8 cellular contexts compared by ENCODE assay signal in genomic region chr4:140149851-140150635, GRCh38. TPM values are rescaled to one million over a fixed set of nuclear protein-coding genes. Genes with fewer than 3 reads are reported as not detected.
DNase-seq lines count a peak whose midpoint lies in the region; ATAC-seq and TF ChIP-seq lines count a peak whose summit lies in the region.

No MANE protein-coding gene starts in this region.

- H3K27me3 Mint-ChIP-seq in activated naive CD8-positive, alpha-beta T cell treated with anti-CD3 and anti-CD28 coated beads, Interleukin-2, amount 10 ng/mL, durations not matched to agents 7 days and 5 days = peaks cover 8% of the 10 kb centered on the region
- no peaks in the 10 kb centered on the region for H3K27me3 Mint-ChIP-seq in type B pancreatic cell

- H3K4me2 ChIP-seq in KMS-11 (peak overlapping the region; percentile 75), osteoblast (ENCODE audit: insufficient read depth, low read length) (peak overlapping the region; percentile 98)

- H3K4me1 Mint-ChIP-seq in activated naive CD8-positive, alpha-beta T cell treated with anti-CD3 and anti-CD28 coated beads, Interleukin-2, amount 10 ng/mL, durations not matched to agents 7 days and 5 days = peaks cover 28% of the 10 kb centered on the region
- H3K4me1 Mint-ChIP-seq in type B pancreatic cell (ENCODE audit: unreplicated experiment) = peaks cover 30% of the 10 kb centered on the region

- H3K9me3 Mint-ChIP-seq in activated naive CD8-positive, alpha-beta T cell treated with anti-CD3 and anti-CD28 coated beads, Interleukin-2, amount 10 ng/mL, durations not matched to agents 7 days and 5 days = no peaks in the 10 kb centered on the region
- no peaks in the 10 kb centered on the region for H3K9me3 Mint-ChIP-seq in type B pancreatic cell

- H3K27ac Mint-ChIP-seq in activated naive CD8-positive, alpha-beta T cell treated with anti-CD3 and anti-CD28 coated beads, Interleukin-2, amount 10 ng/mL, durations not matched to agents 7 days and 5 days = peak overlapping the region; percentile 93
- H3K27ac Mint-ChIP-seq in type B pancreatic cell = peak overlapping the region; percentile 97

- POLR2A ChIA-PET in activated naive CD8-positive, alpha-beta T cell treated with anti-CD3 and anti-CD28 coated beads, Interleukin-2, amount 10 ng/mL, durations not matched to agents 7 days and 5 days (lab: Charles Lee) = interaction anchor here (0.6 to 7.0 kb wide), 17 partner anchors 9 to 273 kb away, joined by 3 to 59 read pairs (median 4); no protein-coding TSS in a partner anchor

- peak overlapping the region; percentile 71; the same call in 1 of the 2 replicates for H3K9ac ChIP-seq in KMS-11

- H3K36me3 Mint-ChIP-seq in activated naive CD8-positive, alpha-beta T cell treated with anti-CD3 and anti-CD28 coated beads, Interleukin-2, amount 10 ng/mL, durations not matched to agents 7 days and 5 days = no peaks in the 10 kb centered on the region
- peaks cover 2% of the 10 kb centered on the region for H3K36me3 Mint-ChIP-seq in type B pancreatic cell

- H3K9me3 ChIP-seq in osteoblast (ENCODE audit: low read depth, low read length) = no peaks in the 10 kb centered on the region

- H3K27ac ChIP-seq in KMS-11 = peak overlapping the region; percentile 64
- peak overlapping the region; percentile 15 for H3K27ac ChIP-seq in osteoblast (ENCODE audit: low read depth, low read length)

- peak; percentile 15 for ATAC-seq in activated naive CD8-positive, alpha-beta T cell treated with anti-CD3 and anti-CD28 coated beads, Interleukin-2, amount 10 ng/mL, durations not matched to agents 7 days and 5 days (ENCODE audit: low read depth)
- peak; percentile 15 for ATAC-seq in Right ventricle myocardium superior (ENCODE audit: poor library complexity)

- H3K79me2 ChIP-seq in KMS-11 (ENCODE audit: insufficient read depth, low read depth) = no peaks in the 10 kb centered on the region
- H3K79me2 ChIP-seq in osteoblast (ENCODE audit: insufficient read depth, low read length) = no peaks in the 10 kb centered on the region

- intact Hi-C loops in Right ventricle myocardium superior (cut with DNase I) = loop anchor here (5.0 to 10.0 kb wide), 4 partner anchors 53 to 415 kb away; no protein-coding TSS in a partner anchor

- no peak for TF ChIP-seq CTCF in KMS-11 (conservative IDR thresholded peaks at IDR 0.05; ENCODE audit: low read depth, low read length)
- no peak for TF ChIP-seq CTCF in osteoblast (IDR thresholded peaks at IDR 0.05; ENCODE audit: extremely low read depth, low read depth, low read length)
- peak; percentile 57 for TF ChIP-seq CTCF in type B pancreatic cell (conservative IDR thresholded peaks at IDR 0.05)

- H4K20me1 ChIP-seq in KMS-11 (ENCODE audit: insufficient read depth) (no peaks in the 10 kb centered on the region), osteoblast (ENCODE audit: insufficient read depth, low read length) (no peaks in the 10 kb centered on the region)

- no peaks in the 10 kb centered on the region for H3K27me3 ChIP-seq in KMS-11 (ENCODE audit: insufficient read depth, low read depth)
- H3K27me3 ChIP-seq in osteoblast (ENCODE audit: insufficient read depth, low read length) = peaks cover 14% of the 10 kb centered on the region

- DNase-seq in DMS79 treated with DMSO at 0.1 percent for 48 hours (lab: John Stamatoyannopoulos, UW) = peak; percentile 37
- peak; percentile 57 for DNase-seq in SK-N-DZ (ENCODE audit: low spot score)
- DNase-seq in activated naive CD8-positive, alpha-beta T cell treated with anti-CD3 and anti-CD28 coated beads, Interleukin-2, amount 10 ng/mL, durations not matched to agents 7 days and 5 days = peak; percentile 77
- DNase-seq in Right ventricle myocardium superior = peak; percentile 80
- DNase-seq in osteoblast (ENCODE audit: insufficient read length, low spot score, missing footprints) = peak; percentile 79
- peak; percentile 77 for DNase-seq in type B pancreatic cell (ENCODE audit: extremely low spot score, unreplicated experiment)
- no peak for DNase-seq in SHP77 treated with DMSO at 0.1 percent for 48 hours (lab: John Stamatoyannopoulos, UW)

- H3K36me3 ChIP-seq in KMS-11 (ENCODE audit: insufficient read depth) (no peaks in the 10 kb centered on the region), osteoblast (ENCODE audit: insufficient read depth, low read length) (no peaks in the 10 kb centered on the region)

- H3K4me3 Mint-ChIP-seq in activated naive CD8-positive, alpha-beta T cell treated with anti-CD3 and anti-CD28 coated beads, Interleukin-2, amount 10 ng/mL, durations not matched to agents 7 days and 5 days = peak overlapping the region; percentile 96
- H3K4me3 Mint-ChIP-seq in type B pancreatic cell = peak overlapping the region; percentile 96

- peaks cover 19% of the 10 kb centered on the region for H3K4me1 ChIP-seq in KMS-11 (ENCODE audit: low read depth, poor library complexity, severe bottlenecking)
- peaks cover 10% of the 10 kb centered on the region for H3K4me1 ChIP-seq in osteoblast (ENCODE audit: insufficient read depth, low read length)

- H2AFZ ChIP-seq in KMS-11 (ENCODE audit: low read depth) (peak overlapping the region; percentile 85), osteoblast (ENCODE audit: low read length) (peak overlapping the region; percentile 97)

- H3K4me3 ChIP-seq in KMS-11 (IDR thresholded peaks at IDR 0.05; ENCODE audit: insufficient read depth, low read depth, low read length) (peak overlapping the region; percentile 74), osteoblast (ENCODE audit: insufficient read depth, low read length) (peak overlapping the region; percentile 80)

RNA-seq across cellular contexts. Expression of gene MAML3, which starts 3.9 kb away (rescaled TPM):
- polyA plus RNA-seq in SK-N-DZ (2014; cell fraction: cytosol; rRNA removed) = 7.9 TPM in 2 replicates
- polyA plus RNA-seq in SK-N-DZ (2014; cell fraction: nucleus; rRNA removed) = 3.5 and 5.0 TPM in 2 replicates
- total RNA-seq in activated naive CD8-positive, alpha-beta T cell treated with anti-CD3 and anti-CD28 coated beads, Interleukin-2, amount 10 ng/mL, durations not matched to agents 7 days and 5 days = 1 to 10 TPM; 4.6 to 4.7 TPM
- total RNA-seq in Right ventricle myocardium superior (2.4 TPM), osteoblast (0.59 and 0.72 TPM in 2 replicates), type B pancreatic cell (ENCODE audit: low replicate concordance) (21.8 and 26.9 TPM in 2 replicates)
